ENCODE assay signal across 22 cellular contexts in the genomic region with DNA sequence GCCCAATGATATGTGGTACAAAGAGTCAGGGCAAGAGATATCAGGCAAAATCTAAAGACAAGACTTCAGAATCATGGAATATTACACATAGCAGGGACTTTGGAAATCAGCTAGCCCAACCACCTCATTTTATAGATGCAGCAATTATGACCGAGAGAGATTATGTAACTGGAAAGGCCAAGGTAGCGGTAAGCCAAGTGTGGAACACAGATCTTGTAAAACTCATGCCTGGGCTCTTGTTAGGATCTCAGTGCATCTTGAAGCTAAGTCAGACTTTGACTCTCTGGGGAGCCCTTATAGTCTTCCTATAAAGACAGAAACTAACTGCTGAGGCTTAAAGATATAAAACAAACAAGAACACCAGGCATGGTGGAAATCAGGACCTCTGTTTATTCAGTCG.
"Had no signal": no experiment of that assay in that cellular context is flagged by ENCODE, and none has a peak within 500 bp of the region (broad histone marks: within the 10 kb centered on the region; RNA-seq: fewer than 3 reads in every experiment).

No MANE protein-coding gene starts in this region.

- H3K9me3 ChIP-seq: esophagus muscularis mucosa, prostate gland, testis, tibial nerve had no signal

- H3K27me3 ChIP-seq: esophagus muscularis mucosa, foreskin keratinocyte, hepatocyte, testis, tibial nerve had no signal

- H3K36me3 ChIP-seq: esophagus muscularis mucosa, prostate gland, tibial nerve had no signal

- ATAC-seq: effector memory CD8-positive, alpha-beta T cell; foreskin keratinocyte; left cardiac atrium; naive thymus-derived CD4-positive, alpha-beta T cell; sciatic nerve; stimulated activated naive B cell treated with anti-CD40 and anti-IgM and Interleukin-4, amounts not matched to agents 10 μg/mL and 1 μg/mL and 100 μg/mL, for 72 hours; stimulated activated naive CD8-positive, alpha-beta T cell treated with anti-CD3 and anti-CD28 coated beads, Interleukin-15, amount 100 ng/mL, for 72 hours had no signal

- H3K27ac ChIP-seq: epithelial cell of prostate, foreskin keratinocyte, hepatocyte, parathyroid adenoma, prostate gland, testis had no signal

- H3K4me1 ChIP-seq: parathyroid adenoma, prostate gland, testis had no signal

- H3K4me3 ChIP-seq: esophagus muscularis mucosa, hepatocyte, lung, prostate gland, testis, tibial nerve had no signal

- DNase-seq: effector memory CD8-positive, alpha-beta T cell; head of caudate nucleus; kidney; left cardiac atrium; left ventricle myocardium superior; mesenchymal stem cell; naive thymus-derived CD4-positive, alpha-beta T cell; nephron progenitor cell; stimulated activated CD4-positive, alpha-beta T cell treated with anti-CD3 and anti-CD28 coated beads, Interleukin-2, amount 100 ng/mL, for 24 hours; stimulated activated CD4-positive, alpha-beta T cell treated with anti-CD3 and anti-CD28 coated beads, Interleukin-4, amount 100 ng/mL, for 4 hours; stimulated activated naive B cell treated with anti-CD40 and anti-IgM and Interleukin-4, amounts not matched to agents 10 μg/mL and 1 μg/mL and 100 μg/mL, for 72 hours; stimulated activated naive CD8-positive, alpha-beta T cell treated with anti-CD3 and anti-CD28 coated beads, Interleukin-15, amount 100 ng/mL, for 72 hours; testis had no signal
